In genomic region chr5:172879434-172879828, GRCh38 we compare ENCODE assay signal across 2 cellular contexts.
TF ChIP-seq lines count a peak whose summit lies in the region.

No MANE protein-coding gene starts in this region.

TF ChIP-seq in liver, 16 proteins besides CTCF, POLR2A, EP300 and RAD21:
- TF ChIP-seq FOXA1 (IDR thresholded peaks at IDR 0.05) (no peak), HNF4G (IDR thresholded peaks at IDR 0.05) (no peak), JUND (IDR thresholded peaks at IDR 0.05) (no peak), ZBTB33 (IDR thresholded peaks at IDR 0.05) (no peak), EGR1 (IDR thresholded peaks at IDR 0.05; ENCODE audit: low read depth in 2 of 2) (no peak), RXRA (IDR thresholded peaks at IDR 0.05) (no peak), GABPA (IDR thresholded peaks at IDR 0.05 in 1 of 2, conservative IDR thresholded peaks at IDR 0.05 in 1 of 2) (no peak), YY1 (IDR thresholded peaks at IDR 0.05) (no peak), HNF4A (conservative IDR thresholded peaks at IDR 0.05) (no peak), SP1 (IDR thresholded peaks at IDR 0.05) (no peak), TAF1 (conservative IDR thresholded peaks at IDR 0.05) (no peak), NR2F2 (IDR thresholded peaks at IDR 0.05) (no peak), FOXA2 (IDR thresholded peaks at IDR 0.05) (no peak)
- TF ChIP-seq, protein P1, sequence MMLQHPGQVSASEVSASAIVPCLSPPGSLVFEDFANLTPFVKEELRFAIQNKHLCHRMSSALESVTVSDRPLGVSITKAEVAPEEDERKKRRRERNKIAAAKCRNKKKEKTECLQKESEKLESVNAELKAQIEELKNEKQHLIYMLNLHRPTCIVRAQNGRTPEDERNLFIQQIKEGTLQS (IDR thresholded peaks at IDR 0.05), result no peak
- TF ChIP-seq, protein P2, sequence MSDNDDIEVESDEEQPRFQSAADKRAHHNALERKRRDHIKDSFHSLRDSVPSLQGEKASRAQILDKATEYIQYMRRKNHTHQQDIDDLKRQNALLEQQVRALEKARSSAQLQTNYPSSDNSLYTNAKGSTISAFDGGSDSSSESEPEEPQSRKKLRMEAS (IDR thresholded peaks at IDR 0.05), result no peak
- TF ChIP-seq, protein P3, sequence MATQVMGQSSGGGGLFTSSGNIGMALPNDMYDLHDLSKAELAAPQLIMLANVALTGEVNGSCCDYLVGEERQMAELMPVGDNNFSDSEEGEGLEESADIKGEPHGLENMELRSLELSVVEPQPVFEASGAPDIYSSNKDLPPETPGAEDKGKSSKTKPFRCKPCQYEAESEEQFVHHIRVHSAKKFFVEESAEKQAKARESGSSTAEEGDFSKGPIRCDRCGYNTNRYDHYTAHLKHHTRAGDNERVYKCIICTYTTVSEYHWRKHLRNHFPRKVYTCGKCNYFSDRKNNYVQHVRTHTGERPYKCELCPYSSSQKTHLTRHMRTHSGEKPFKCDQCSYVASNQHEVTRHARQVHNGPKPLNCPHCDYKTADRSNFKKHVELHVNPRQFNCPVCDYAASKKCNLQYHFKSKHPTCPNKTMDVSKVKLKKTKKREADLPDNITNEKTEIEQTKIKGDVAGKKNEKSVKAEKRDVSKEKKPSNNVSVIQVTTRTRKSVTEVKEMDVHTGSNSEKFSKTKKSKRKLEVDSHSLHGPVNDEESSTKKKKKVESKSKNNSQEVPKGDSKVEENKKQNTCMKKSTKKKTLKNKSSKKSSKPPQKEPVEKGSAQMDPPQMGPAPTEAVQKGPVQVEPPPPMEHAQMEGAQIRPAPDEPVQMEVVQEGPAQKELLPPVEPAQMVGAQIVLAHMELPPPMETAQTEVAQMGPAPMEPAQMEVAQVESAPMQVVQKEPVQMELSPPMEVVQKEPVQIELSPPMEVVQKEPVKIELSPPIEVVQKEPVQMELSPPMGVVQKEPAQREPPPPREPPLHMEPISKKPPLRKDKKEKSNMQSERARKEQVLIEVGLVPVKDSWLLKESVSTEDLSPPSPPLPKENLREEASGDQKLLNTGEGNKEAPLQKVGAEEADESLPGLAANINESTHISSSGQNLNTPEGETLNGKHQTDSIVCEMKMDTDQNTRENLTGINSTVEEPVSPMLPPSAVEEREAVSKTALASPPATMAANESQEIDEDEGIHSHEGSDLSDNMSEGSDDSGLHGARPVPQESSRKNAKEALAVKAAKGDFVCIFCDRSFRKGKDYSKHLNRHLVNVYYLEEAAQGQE (IDR thresholded peaks at IDR 0.05), result no peak
TF ChIP-seq in liver: peak in this region for 0.

TF ChIP-seq in HepG2, 621 proteins besides CTCF, POLR2A, EP300 and RAD21:
- TF ChIP-seq FOXO1 (CRISPR knock-in tag; IDR thresholded peaks at IDR 0.05) (no peak), CREB1 (IDR thresholded peaks at IDR 0.05) (no peak), CREB1 (CRISPR knock-in tag; IDR thresholded peaks at IDR 0.05) (no peak), MED1 (CRISPR knock-in tag; IDR thresholded peaks at IDR 0.05) (no peak), ZNF362 (CRISPR knock-in tag; IDR thresholded peaks at IDR 0.05; ENCODE audit: borderline replicate concordance) (no peak), ZNF160 (CRISPR knock-in tag; IDR thresholded peaks at IDR 0.05) (no peak), HIVEP1 (CRISPR knock-in tag; IDR thresholded peaks at IDR 0.05) (no peak), GLI4 (CRISPR knock-in tag; IDR thresholded peaks at IDR 0.05; ENCODE audit: borderline replicate concordance) (no peak), NFATC3 (CRISPR knock-in tag; IDR thresholded peaks at IDR 0.05) (no peak), CHD2 (IDR thresholded peaks at IDR 0.05; ENCODE audit: low read depth, low read length) (no peak), KLF13 (CRISPR knock-in tag; IDR thresholded peaks at IDR 0.05) (no peak), ZNF788 (CRISPR knock-in tag; IDR thresholded peaks at IDR 0.05; ENCODE audit: borderline replicate concordance) (no peak)
- TF ChIP-seq, protein P4, sequence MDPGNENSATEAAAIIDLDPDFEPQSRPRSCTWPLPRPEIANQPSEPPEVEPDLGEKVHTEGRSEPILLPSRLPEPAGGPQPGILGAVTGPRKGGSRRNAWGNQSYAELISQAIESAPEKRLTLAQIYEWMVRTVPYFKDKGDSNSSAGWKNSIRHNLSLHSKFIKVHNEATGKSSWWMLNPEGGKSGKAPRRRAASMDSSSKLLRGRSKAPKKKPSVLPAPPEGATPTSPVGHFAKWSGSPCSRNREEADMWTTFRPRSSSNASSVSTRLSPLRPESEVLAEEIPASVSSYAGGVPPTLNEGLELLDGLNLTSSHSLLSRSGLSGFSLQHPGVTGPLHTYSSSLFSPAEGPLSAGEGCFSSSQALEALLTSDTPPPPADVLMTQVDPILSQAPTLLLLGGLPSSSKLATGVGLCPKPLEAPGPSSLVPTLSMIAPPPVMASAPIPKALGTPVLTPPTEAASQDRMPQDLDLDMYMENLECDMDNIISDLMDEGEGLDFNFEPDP (CRISPR knock-in tag; conservative IDR thresholded peaks at IDR 0.05), result no peak
- TF ChIP-seq, protein P5, sequence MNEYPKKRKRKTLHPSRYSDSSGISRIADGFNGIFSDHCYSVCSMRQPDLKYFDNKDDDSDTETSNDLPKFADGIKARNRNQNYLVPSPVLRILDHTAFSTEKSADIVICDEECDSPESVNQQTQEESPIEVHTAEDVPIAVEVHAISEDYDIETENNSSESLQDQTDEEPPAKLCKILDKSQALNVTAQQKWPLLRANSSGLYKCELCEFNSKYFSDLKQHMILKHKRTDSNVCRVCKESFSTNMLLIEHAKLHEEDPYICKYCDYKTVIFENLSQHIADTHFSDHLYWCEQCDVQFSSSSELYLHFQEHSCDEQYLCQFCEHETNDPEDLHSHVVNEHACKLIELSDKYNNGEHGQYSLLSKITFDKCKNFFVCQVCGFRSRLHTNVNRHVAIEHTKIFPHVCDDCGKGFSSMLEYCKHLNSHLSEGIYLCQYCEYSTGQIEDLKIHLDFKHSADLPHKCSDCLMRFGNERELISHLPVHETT (CRISPR knock-in tag; conservative IDR thresholded peaks at IDR 0.05), result no peak
- TF ChIP-seq, protein P6, sequence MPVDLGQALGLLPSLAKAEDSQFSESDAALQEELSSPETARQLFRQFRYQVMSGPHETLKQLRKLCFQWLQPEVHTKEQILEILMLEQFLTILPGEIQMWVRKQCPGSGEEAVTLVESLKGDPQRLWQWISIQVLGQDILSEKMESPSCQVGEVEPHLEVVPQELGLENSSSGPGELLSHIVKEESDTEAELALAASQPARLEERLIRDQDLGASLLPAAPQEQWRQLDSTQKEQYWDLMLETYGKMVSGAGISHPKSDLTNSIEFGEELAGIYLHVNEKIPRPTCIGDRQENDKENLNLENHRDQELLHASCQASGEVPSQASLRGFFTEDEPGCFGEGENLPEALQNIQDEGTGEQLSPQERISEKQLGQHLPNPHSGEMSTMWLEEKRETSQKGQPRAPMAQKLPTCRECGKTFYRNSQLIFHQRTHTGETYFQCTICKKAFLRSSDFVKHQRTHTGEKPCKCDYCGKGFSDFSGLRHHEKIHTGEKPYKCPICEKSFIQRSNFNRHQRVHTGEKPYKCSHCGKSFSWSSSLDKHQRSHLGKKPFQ (CRISPR knock-in tag; IDR thresholded peaks at IDR 0.05; ENCODE audit: insufficient replicate concordance), result no peak
